ENCODE assay signal across 9 cellular contexts in genomic region chr9:131419029-131419614, GRCh38. TPM values are rescaled to one million over a fixed set of nuclear protein-coding genes. Genes with fewer than 3 reads are reported as not detected.
DNase-seq lines count a peak whose midpoint lies in the region; ATAC-seq and TF ChIP-seq lines count a peak whose summit lies in the region.
"Had no signal": no experiment of that assay in that cellular context is flagged by ENCODE, and none has a peak within 500 bp of the region (broad histone marks: within the 10 kb centered on the region; RNA-seq: fewer than 3 reads in every experiment).

No MANE protein-coding gene starts in this region.

- ATAC-seq in effector memory CD8-positive, alpha-beta T cell (replicated peaks) = peak; percentile 35
- no peak for ATAC-seq in left lung
- ATAC-seq in HG03095 (IDR thresholded peaks at IDR 0.05; ENCODE audit: unreplicated experiment) = no peak
- ATAC-seq: esophagus mucosa had no signal

- H3K27ac Mint-ChIP-seq in CD4-positive, alpha-beta memory T cell = peak overlapping the region in 6 of 7 donors; percentile 65 to 88 (median 80)
- H3K27ac Mint-ChIP-seq in effector memory CD8-positive, alpha-beta T cell = peak overlapping the region; percentile 89 to 93

- H3K27me3 Mint-ChIP-seq in CD4-positive, alpha-beta memory T cell = no peaks in the 10 kb centered on the region
- no peaks in the 10 kb centered on the region for H3K27me3 Mint-ChIP-seq in effector memory CD8-positive, alpha-beta T cell

- no CpG with 5 or more reads among the region's 8 CpGs for WGBS in trophoblast cell (ENCODE audit: extremely low coverage, insufficient coverage, insufficient read length)

- H3K36me3 ChIP-seq in CD4-positive, alpha-beta memory T cell (ENCODE audit: insufficient read depth, low read length) = peaks cover 6% of the 10 kb centered on the region
- H3K36me3 ChIP-seq in trophoblast cell (ENCODE audit: control insufficient read depth in 1 of 2, insufficient read depth in 2 of 2, low read length in 2 of 2) (peaks cover 14 to 23% of the 10 kb centered on the region in 2 experiments), left lung (peaks cover 0 to 9% of the 10 kb centered on the region in 2 donors)

- POLR2A ChIA-PET in CD4-positive, alpha-beta memory T cell (lab: Charles Lee; ENCODE audit: partially characterized antibody) = interaction anchor here (1.0 to 1.2 kb wide), 3 partner anchors 13 to 46 kb away, joined by 3 to 4 read pairs (median 4); no protein-coding TSS in a partner anchor
- POLR2A ChIA-PET in RWPE1 (lab: Yijun Ruan, JAX; ENCODE audit: low non-redundant PET) = no interaction called here

- no peak overlapping the region for H2AK5ac ChIP-seq in trophoblast cell (ENCODE audit: low read length)

- no peak for DNase-seq in CD4-positive, alpha-beta memory T cell
- DNase-seq in RWPE1 (ENCODE audit: low spot score) (no peak), trophoblast cell (no peak), MV-4-11 (lab: John Stamatoyannopoulos, UW) (no peak), left lung (no peak), SHP77 treated with DMSO at 0.1 percent for 48 hours (lab: John Stamatoyannopoulos, UW) (no peak)
- no peak for DNase-seq in effector memory CD8-positive, alpha-beta T cell

- no peak overlapping the region for H2AFZ ChIP-seq in trophoblast cell (ENCODE audit: insufficient read depth, low read length, poor library complexity)

- peaks cover 68 to 94% (median 80%) of the 10 kb centered on the region in 4 donors for H3K4me1 Mint-ChIP-seq in CD4-positive, alpha-beta memory T cell
- H3K4me1 Mint-ChIP-seq in effector memory CD8-positive, alpha-beta T cell (ENCODE audit: low read depth in 2 of 2) = peaks cover 78 to 87% of the 10 kb centered on the region in 2 donors

- peak overlapping the region; percentile 23 for H3K4ac ChIP-seq in trophoblast cell (ENCODE audit: low read depth, low read length)

- no peaks in the 10 kb centered on the region for H3K9me3 ChIP-seq in CD4-positive, alpha-beta memory T cell (ENCODE audit: control insufficient read depth in 1 of 2, low read length in 2 of 2)
- H3K9me3 ChIP-seq in trophoblast cell (ENCODE audit: insufficient read depth, low read depth, low read length) (no peaks in the 10 kb centered on the region), left lung (no peaks in the 10 kb centered on the region)

- no peak overlapping the region for H4K91ac ChIP-seq in trophoblast cell (ENCODE audit: low read depth, low read length)

- peaks cover 0 to 2% (median 0%) of the 10 kb centered on the region in 8 donors for H3K9me3 Mint-ChIP-seq in CD4-positive, alpha-beta memory T cell
- H3K9me3 Mint-ChIP-seq in effector memory CD8-positive, alpha-beta T cell = no peaks in the 10 kb centered on the region

- H4K12ac ChIP-seq in trophoblast cell (ENCODE audit: low read depth, low read length) = no peak overlapping the region

- no peaks in the 10 kb centered on the region for H3K27me3 ChIP-seq in CD4-positive, alpha-beta memory T cell (ENCODE audit: insufficient read depth, low read length)
- H3K27me3 ChIP-seq in trophoblast cell (ENCODE audit: insufficient read depth, low read length) (no peaks in the 10 kb centered on the region), left lung (no peaks in the 10 kb centered on the region)

- H3K18ac ChIP-seq in trophoblast cell (ENCODE audit: low read length) = no peak overlapping the region

- CTCF ChIA-PET in CD4-positive, alpha-beta memory T cell (lab: Charles Lee; ENCODE audit: partially characterized antibody) = interaction anchor here (1.3 kb wide), 1 partner anchor 62 kb away, joined by 3 read pairs; no protein-coding TSS in a partner anchor
- CTCF ChIA-PET in RWPE1 (lab: Yijun Ruan, JAX) = interaction anchor here (0.6 to 1.3 kb wide), 2 partner anchors 22 to 70 kb away, joined by 3 to 11 read pairs; no protein-coding TSS in a partner anchor

- H3K14ac ChIP-seq in trophoblast cell (ENCODE audit: low read length) = no peak overlapping the region

- no peak for TF ChIP-seq CTCF in RWPE1 (conservative IDR thresholded peaks at IDR 0.05; ENCODE audit: low read depth)
- TF ChIP-seq CTCF in left lung (IDR thresholded peaks at IDR 0.05) = no peak

- peak overlapping the region in 6 of 8 donors; percentile 13 to 82 (median 65) for H3K4me3 Mint-ChIP-seq in CD4-positive, alpha-beta memory T cell
- peak overlapping the region; percentile 72 to 73 for H3K4me3 Mint-ChIP-seq in effector memory CD8-positive, alpha-beta T cell

- H4K8ac ChIP-seq in trophoblast cell (ENCODE audit: low read depth, low read length) = no peak overlapping the region

- H3K27ac ChIP-seq in CD4-positive, alpha-beta memory T cell (ENCODE audit: low read depth, low read length) = no peak overlapping the region
- peak overlapping the region; percentile 92 for H3K27ac ChIP-seq in RWPE1
- no peak overlapping the region for H3K27ac ChIP-seq in trophoblast cell (ENCODE audit: low read depth, low read length)
- H3K27ac ChIP-seq in left lung = no peak overlapping the region

- H2BK120ac ChIP-seq in trophoblast cell (ENCODE audit: insufficient read depth, low read length, poor library complexity) = no peak overlapping the region

- no peak overlapping the region for H3K4me2 ChIP-seq in trophoblast cell (ENCODE audit: low read length)

- peaks cover 94% of the 10 kb centered on the region for H3K4me1 ChIP-seq in CD4-positive, alpha-beta memory T cell (ENCODE audit: insufficient read depth, low read length)
- peaks cover 49 to 53% of the 10 kb centered on the region in 2 experiments for H3K4me1 ChIP-seq in trophoblast cell (ENCODE audit: control insufficient read depth in 1 of 2, insufficient read depth in 2 of 2, low read length in 2 of 2)
- H3K4me1 ChIP-seq in left lung = peaks cover 49 to 82% of the 10 kb centered on the region in 2 donors

- peaks cover 60% of the 10 kb centered on the region for H3K79me2 ChIP-seq in trophoblast cell (ENCODE audit: control insufficient read depth, insufficient read depth, low read length, poor library complexity)

- no peak overlapping the region for H3K9ac ChIP-seq in trophoblast cell (ENCODE audit: low read length)

- H3K36me3 Mint-ChIP-seq in CD4-positive, alpha-beta memory T cell = peaks cover 3 to 48% of the 10 kb centered on the region in 2 donors
- H3K36me3 Mint-ChIP-seq in effector memory CD8-positive, alpha-beta T cell (ENCODE audit: insufficient read depth) = peaks cover 39% of the 10 kb centered on the region

- intact Hi-C loops in CD4-positive, alpha-beta memory T cell (cut with micrococcal nuclease) = no loop called here
- intact Hi-C loops in left lung (cut with DNase I) = no loop called here

- H2BK5ac ChIP-seq in trophoblast cell (ENCODE audit: low read depth, low read length, poor library complexity) = no peak overlapping the region

- H3K4me3 ChIP-seq in CD4-positive, alpha-beta memory T cell (ENCODE audit: low read length in 2 of 2) = no peak overlapping the region
- H3K4me3 ChIP-seq in trophoblast cell (ENCODE audit: low read depth, low read length) = no peak overlapping the region
- no peak overlapping the region for H3K4me3 ChIP-seq in left lung

- H3K79me1 ChIP-seq in trophoblast cell (ENCODE audit: low read length) = no peaks in the 10 kb centered on the region

- H2BK12ac ChIP-seq in trophoblast cell (ENCODE audit: low read length) = no peak overlapping the region

- H3K23ac ChIP-seq in trophoblast cell (ENCODE audit: low read length) = no peak overlapping the region

RNA-seq across cellular contexts. Expression of gene PRRC2B, which starts 25.2 kb away (rescaled TPM):
- total RNA-seq in CD4-positive, alpha-beta memory T cell = 100 to 1,000 TPM; 335 to 343 TPM
- polyA plus RNA-seq in CD4-positive, alpha-beta memory T cell = 10 to 100 TPM in 1 of 2 donors, 1 to 10 TPM in 1; 2.7 to 46.9 TPM
- polyA plus RNA-seq in trophoblast cell (2013) = 115 and 121 TPM in 2 replicates
- total RNA-seq in left lung = 100 to 1,000 TPM; 165 to 176 TPM
